20 cellular contexts compared by ENCODE assay signal in genomic region chr1:245370905-245371581, GRCh38.
DNase-seq lines count a peak whose midpoint lies in the region; ATAC-seq and TF ChIP-seq lines count a peak whose summit lies in the region.
"Had no signal": no experiment of that assay in that cellular context is flagged by ENCODE, and none has a peak within 500 bp of the region (broad histone marks: within the 10 kb centered on the region; RNA-seq: fewer than 3 reads in every experiment).

No MANE protein-coding gene starts in this region.

- TF ChIP-seq CTCF in glutamatergic neuron (IDR thresholded peaks at IDR 0.05; ENCODE audit: partially characterized antibody, unreplicated experiment): no peak

- peaks cover 8% of the 10 kb centered on the region for H3K27me3 Mint-ChIP-seq in glutamatergic neuron (ENCODE audit: unreplicated experiment)

- H3K9me3 Mint-ChIP-seq in glutamatergic neuron (ENCODE audit: unreplicated experiment): peaks cover 2% of the 10 kb centered on the region
- H3K9me3 Mint-ChIP-seq: activated T-cell treated with anti-CD3 and anti-CD28 coated beads, Interleukin-2, amount 50 U/mL, for 4 hours; CD4-positive, alpha-beta memory T cell; naive thymus-derived CD4-positive, alpha-beta T cell had no signal

- peak; percentile 27 for DNase-seq in DMS79 treated with DMSO at 0.1 percent for 48 hours (lab: John Stamatoyannopoulos, UW)
- DNase-seq in DMS79 (lab: John Stamatoyannopoulos, UW): no peak
- peak; percentile 22 for DNase-seq in NCI-H524 treated with DMSO at 0.1 percent for 48 hours (lab: John Stamatoyannopoulos, UW)
- peak; percentile 35 for DNase-seq in glutamatergic neuron
- DNase-seq in retina: peak; percentile 83
- no peak for DNase-seq in foreskin melanocyte
- DNase-seq: 8988T; activated CD4-positive, alpha-beta T cell treated with anti-CD3 and anti-CD28 coated beads for 4 hours; activated T-cell treated with anti-CD3 and anti-CD28 coated beads, Interleukin-2, amount 50 U/mL, for 4 hours; amniotic stem cell; cortex of kidney; GF-D8; MM.1S; naive thymus-derived CD4-positive, alpha-beta T cell; stimulated activated CD4-positive, alpha-beta T cell treated with anti-CD3 and anti-CD28 coated beads, Interleukin-4, amount 100 ng/mL, for 1 hour; uterus had no signal

- H3K36me3 Mint-ChIP-seq in glutamatergic neuron (ENCODE audit: unreplicated experiment): peaks cover 18% of the 10 kb centered on the region
- H3K36me3 Mint-ChIP-seq: CD4-positive, alpha-beta memory T cell; naive thymus-derived CD4-positive, alpha-beta T cell had no signal

- peaks cover 2% of the 10 kb centered on the region for H3K4me1 Mint-ChIP-seq in glutamatergic neuron (ENCODE audit: low read depth, unreplicated experiment)

- H3K4me3 Mint-ChIP-seq in glutamatergic neuron (ENCODE audit: unreplicated experiment): no peak overlapping the region
- H3K4me3 Mint-ChIP-seq: activated T-cell treated with anti-CD3 and anti-CD28 coated beads, Interleukin-2, amount 50 U/mL, for 4 hours; CD4-positive, alpha-beta memory T cell; naive thymus-derived CD4-positive, alpha-beta T cell had no signal

- ATAC-seq in HG02642 (IDR thresholded peaks at IDR 0.05; ENCODE audit: poor library complexity, unreplicated experiment) (no peak), HG02798 (IDR thresholded peaks at IDR 0.05; ENCODE audit: poor library complexity, unreplicated experiment) (no peak)
- ATAC-seq: activated T-cell treated with anti-CD3 and anti-CD28 coated beads, Interleukin-2, amount 50 U/mL, for 4 hours; left lobe of liver; naive thymus-derived CD4-positive, alpha-beta T cell had no signal

- H3K27ac Mint-ChIP-seq in glutamatergic neuron (ENCODE audit: unreplicated experiment): peak overlapping the region; percentile 46
- H3K27ac Mint-ChIP-seq: CD4-positive, alpha-beta memory T cell; naive thymus-derived CD4-positive, alpha-beta T cell had no signal

Comparison
In these comparisons a context has a peak if more than half of its experiments do, and no peak if none do; other contexts are left out.
1. DNase-seq: peak in DMS79 treated with DMSO at 0.1 percent for 48 hours (single experiment), NCI-H524 treated with DMSO at 0.1 percent for 48 hours (single experiment), glutamatergic neuron (single experiment) and retina (single experiment); none in DMS79 (single experiment) and foreskin melanocyte (single experiment).